34 cellular contexts compared by ENCODE assay signal in the genomic region with DNA sequence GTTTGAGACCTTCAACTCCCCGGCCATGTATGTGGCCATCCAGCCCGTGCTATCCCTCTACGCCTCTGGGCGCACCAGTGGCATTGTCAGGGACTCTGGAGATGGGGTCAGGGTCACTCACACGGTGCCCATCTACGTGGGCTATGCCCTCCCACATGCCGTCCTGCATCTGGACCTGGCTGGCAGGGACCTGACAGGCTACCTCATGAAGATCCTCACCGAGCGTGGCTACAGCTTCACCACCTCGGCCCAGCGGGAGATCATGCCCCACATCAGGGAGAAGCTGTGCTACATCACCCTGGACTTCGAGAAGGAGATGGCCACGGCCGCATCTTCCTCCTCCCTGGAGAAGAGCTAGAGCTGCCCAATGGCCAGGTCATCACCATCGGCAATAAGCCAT. TPM values are rescaled to one million over a fixed set of nuclear protein-coding genes. Genes with fewer than 3 reads are reported as not detected.
"Had no signal": no experiment of that assay in that cellular context is flagged by ENCODE, and none has a peak within 500 bp of the region (broad histone marks: within the 10 kb centered on the region; RNA-seq: fewer than 3 reads in every experiment).

No MANE protein-coding gene starts in this region.

- H3K4me1 ChIP-seq: heart right ventricle, left lung, lower lobe of right lung, parathyroid adenoma, psoas muscle, right lobe of liver, tibial nerve, uterus had no signal

- H3K27ac ChIP-seq: heart right ventricle, hepatocyte, left lung, lower lobe of right lung, parathyroid adenoma, psoas muscle, right lobe of liver, tibial nerve, uterus had no signal

- H3K36me3 ChIP-seq: heart right ventricle, left lung, lower lobe of right lung, right lobe of liver, tibial nerve, uterus had no signal

- H3K79me2 ChIP-seq: hepatocyte, parathyroid adenoma had no signal

- DNase-seq: heart right ventricle; islet precursor cell; kidney glomerular epithelial cell; left cardiac atrium; left lung; lower lobe of right lung; mammary epithelial cell; mesendoderm; midbrain; mucosa of descending colon; naive thymus-derived CD4-positive, alpha-beta T cell; nucleus accumbens; psoas muscle; right lobe of liver; stimulated activated CD4-positive, alpha-beta T cell treated with anti-CD3 and anti-CD28 coated beads, Interleukin-15, amount 100 ng/mL, for 24 hours; stimulated activated CD4-positive, alpha-beta T cell treated with anti-CD3 and anti-CD28 coated beads, Interleukin-2, amount 100 ng/mL, for 24 hours; stimulated activated CD4-positive, alpha-beta T cell treated with anti-CD3 and anti-CD28 coated beads, Interleukin-4, amount 100 ng/mL, for 1 hour; stimulated activated naive CD4-positive, alpha-beta T cell treated with Interleukin-2 at 50 U/mL for 16 hours; stimulated activated naive CD8-positive, alpha-beta T cell treated with anti-CD3 and anti-CD28 coated beads, Interleukin-15, amount 100 ng/mL, for 72 hours; substantia nigra; uterus had no signal

- H3K4me3 ChIP-seq: heart right ventricle, hepatocyte, left lung, lower lobe of right lung, mucosa of descending colon, psoas muscle, right lobe of liver, smooth muscle cell, tibial nerve, uterus had no signal

- H3K27me3 ChIP-seq: hepatocyte, left lung, right lobe of liver, tibial nerve, uterus had no signal

- H3K9me3 ChIP-seq: heart right ventricle, left lung, lower lobe of right lung, mucosa of descending colon, psoas muscle, right lobe of liver, tibial nerve, uterus had no signal

- ATAC-seq: heart right ventricle; left cardiac atrium; left lung; lower lobe of right lung; mucosa of descending colon; naive thymus-derived CD4-positive, alpha-beta T cell; natural killer cell treated with Interleukin-12 subunit alpha and Interleukin-12 subunit beta and Interleukin-15 and Interleukin-18, amount 100 ng/mL, for 72 hours; psoas muscle; right lobe of liver; stimulated activated naive CD8-positive, alpha-beta T cell treated with anti-CD3 and anti-CD28 coated beads, Interleukin-15, amount 100 ng/mL, for 72 hours had no signal

- H2AFZ ChIP-seq: hepatocyte, parathyroid adenoma had no signal

- H3K4me2 ChIP-seq: hepatocyte, smooth muscle cell had no signal

RNA-seq across cellular contexts. Expression of a gene that starts 36.5 kb away (rescaled TPM):
- total RNA-seq: heart right ventricle; left cardiac atrium; left lung; liver; lower lobe of right lung; mucosa of descending colon; myocyte; naive thymus-derived CD4-positive, alpha-beta T cell; natural killer cell treated with Interleukin-12 subunit alpha and Interleukin-12 subunit beta and Interleukin-15 and Interleukin-18, amount 100 ng/mL, for 72 hours; osteocyte; posterior vena cava; psoas muscle; right lobe of liver; skeletal muscle tissue; smooth muscle cell; temporal lobe; tibial nerve; ureter; uterus had no signal
- polyA plus RNA-seq: heart right ventricle; liver; naive thymus-derived CD4-positive, alpha-beta T cell; neural cell; psoas muscle had no signal
